In genomic region chr12:56377310-56377988, GRCh38 we compare ENCODE assay signal across 1 cellular context.
A peak's percentile ranks its signal among the peaks of the same experiment; 100 is the strongest.
TF ChIP-seq lines count a peak whose summit lies in the region.

No MANE protein-coding gene starts in this region.

TF ChIP-seq in K562, 482 proteins besides CTCF, POLR2A, EP300 and RAD21 (continued from another document and continues in another):
- no peak for TF ChIP-seq POLR2B (IDR thresholded peaks at IDR 0.05; ENCODE audit: low read depth, partially characterized antibody)
- no peak for TF ChIP-seq ZBED1 (IDR thresholded peaks at IDR 0.05)
- no peak for TF ChIP-seq TCF7 (IDR thresholded peaks at IDR 0.05; ENCODE audit: borderline replicate concordance)
- TF ChIP-seq ZNF639 (CRISPR knock-in tag; conservative IDR thresholded peaks at IDR 0.05 in 1 of 2, IDR thresholded peaks at IDR 0.05 in 1 of 2): 0 out of 4 replicates have a peak, but pooled peaks of 1 of the 2 experiments have one; percentile 57
- peak; percentile 56; the same call in 1 of the 2 replicates for TF ChIP-seq JUN (IDR thresholded peaks at IDR 0.05; ENCODE audit: borderline replicate concordance, low read depth, low read length)
- TF ChIP-seq JUN (CRISPR knock-in tag; IDR thresholded peaks at IDR 0.05; ENCODE audit: borderline replicate concordance): no peak
- no peak for TF ChIP-seq U2AF1 (optimal IDR thresholded peaks at IDR 0.05; ENCODE audit: low read depth, low read length)
- TF ChIP-seq XRCC4 (IDR thresholded peaks at IDR 0.05; ENCODE audit: extremely low read depth, insufficient read depth, insufficient read length): no peak
- TF ChIP-seq CHD4 (IDR thresholded peaks at IDR 0.05; ENCODE audit: insufficient read depth, insufficient replicate concordance, low read depth, low read length, poor library complexity, severe bottlenecking): no peak
- TF ChIP-seq IRF2 (CRISPR knock-in tag; IDR thresholded peaks at IDR 0.05): no peak
- TF ChIP-seq, protein P1, sequence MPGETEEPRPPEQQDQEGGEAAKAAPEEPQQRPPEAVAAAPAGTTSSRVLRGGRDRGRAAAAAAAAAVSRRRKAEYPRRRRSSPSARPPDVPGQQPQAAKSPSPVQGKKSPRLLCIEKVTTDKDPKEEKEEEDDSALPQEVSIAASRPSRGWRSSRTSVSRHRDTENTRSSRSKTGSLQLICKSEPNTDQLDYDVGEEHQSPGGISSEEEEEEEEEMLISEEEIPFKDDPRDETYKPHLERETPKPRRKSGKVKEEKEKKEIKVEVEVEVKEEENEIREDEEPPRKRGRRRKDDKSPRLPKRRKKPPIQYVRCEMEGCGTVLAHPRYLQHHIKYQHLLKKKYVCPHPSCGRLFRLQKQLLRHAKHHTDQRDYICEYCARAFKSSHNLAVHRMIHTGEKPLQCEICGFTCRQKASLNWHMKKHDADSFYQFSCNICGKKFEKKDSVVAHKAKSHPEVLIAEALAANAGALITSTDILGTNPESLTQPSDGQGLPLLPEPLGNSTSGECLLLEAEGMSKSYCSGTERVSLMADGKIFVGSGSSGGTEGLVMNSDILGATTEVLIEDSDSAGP (CRISPR knock-in tag; IDR thresholded peaks at IDR 0.05): no peak
- no peak for TF ChIP-seq ZNF224 (CRISPR knock-in tag; IDR thresholded peaks at IDR 0.05)
- no peak for TF ChIP-seq TFAP4 (CRISPR knock-in tag; IDR thresholded peaks at IDR 0.05; ENCODE audit: borderline replicate concordance)
- no peak for TF ChIP-seq COPS2 (conservative IDR thresholded peaks at IDR 0.05)
- no peak for TF ChIP-seq ZC3H11A (IDR thresholded peaks at IDR 0.05; ENCODE audit: low read depth, low read length)
- TF ChIP-seq CBFA2T3 (IDR thresholded peaks at IDR 0.05): peak; percentile 96
- peak; percentile 92 for TF ChIP-seq MAFG (tag; conservative IDR thresholded peaks at IDR 0.05)
- TF ChIP-seq HMG20A (CRISPR knock-in tag; conservative IDR thresholded peaks at IDR 0.05): no peak
- TF ChIP-seq MECOM (CRISPR knock-in tag; IDR thresholded peaks at IDR 0.05): no peak
- no peak for TF ChIP-seq ZNF75A (CRISPR knock-in tag; IDR thresholded peaks at IDR 0.05)
- TF ChIP-seq SMAD1 (IDR thresholded peaks at IDR 0.05; ENCODE audit: low read depth, low read length, partially characterized antibody): no peak
- no peak for TF ChIP-seq USF2 (CRISPR knock-in tag; IDR thresholded peaks at IDR 0.05)
- no peak for TF ChIP-seq BMI1 (IDR thresholded peaks at IDR 0.05; ENCODE audit: low read length)
- TF ChIP-seq, protein P2, sequence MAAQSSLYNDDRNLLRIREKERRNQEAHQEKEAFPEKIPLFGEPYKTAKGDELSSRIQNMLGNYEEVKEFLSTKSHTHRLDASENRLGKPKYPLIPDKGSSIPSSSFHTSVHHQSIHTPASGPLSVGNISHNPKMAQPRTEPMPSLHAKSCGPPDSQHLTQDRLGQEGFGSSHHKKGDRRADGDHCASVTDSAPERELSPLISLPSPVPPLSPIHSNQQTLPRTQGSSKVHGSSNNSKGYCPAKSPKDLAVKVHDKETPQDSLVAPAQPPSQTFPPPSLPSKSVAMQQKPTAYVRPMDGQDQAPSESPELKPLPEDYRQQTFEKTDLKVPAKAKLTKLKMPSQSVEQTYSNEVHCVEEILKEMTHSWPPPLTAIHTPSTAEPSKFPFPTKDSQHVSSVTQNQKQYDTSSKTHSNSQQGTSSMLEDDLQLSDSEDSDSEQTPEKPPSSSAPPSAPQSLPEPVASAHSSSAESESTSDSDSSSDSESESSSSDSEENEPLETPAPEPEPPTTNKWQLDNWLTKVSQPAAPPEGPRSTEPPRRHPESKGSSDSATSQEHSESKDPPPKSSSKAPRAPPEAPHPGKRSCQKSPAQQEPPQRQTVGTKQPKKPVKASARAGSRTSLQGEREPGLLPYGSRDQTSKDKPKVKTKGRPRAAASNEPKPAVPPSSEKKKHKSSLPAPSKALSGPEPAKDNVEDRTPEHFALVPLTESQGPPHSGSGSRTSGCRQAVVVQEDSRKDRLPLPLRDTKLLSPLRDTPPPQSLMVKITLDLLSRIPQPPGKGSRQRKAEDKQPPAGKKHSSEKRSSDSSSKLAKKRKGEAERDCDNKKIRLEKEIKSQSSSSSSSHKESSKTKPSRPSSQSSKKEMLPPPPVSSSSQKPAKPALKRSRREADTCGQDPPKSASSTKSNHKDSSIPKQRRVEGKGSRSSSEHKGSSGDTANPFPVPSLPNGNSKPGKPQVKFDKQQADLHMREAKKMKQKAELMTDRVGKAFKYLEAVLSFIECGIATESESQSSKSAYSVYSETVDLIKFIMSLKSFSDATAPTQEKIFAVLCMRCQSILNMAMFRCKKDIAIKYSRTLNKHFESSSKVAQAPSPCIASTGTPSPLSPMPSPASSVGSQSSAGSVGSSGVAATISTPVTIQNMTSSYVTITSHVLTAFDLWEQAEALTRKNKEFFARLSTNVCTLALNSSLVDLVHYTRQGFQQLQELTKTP (IDR thresholded peaks at IDR 0.05; ENCODE audit: low read depth in 1 of 2, partially characterized antibody in 2 of 2): no peak
- TF ChIP-seq EZH2 (IDR thresholded peaks at IDR 0.05; ENCODE audit: borderline replicate concordance, low read depth, low read length): no peak
- no peak for TF ChIP-seq SMARCB1 (IDR thresholded peaks at IDR 0.05; ENCODE audit: insufficient read length, low read depth)
- TF ChIP-seq ARNT (IDR thresholded peaks at IDR 0.05): 0 out of 4 replicates have a peak, but pooled peaks have one; percentile 51 to 76
- no peak for TF ChIP-seq PRPF4 (IDR thresholded peaks at IDR 0.05; ENCODE audit: insufficient read depth, low read depth, low read length, poor library complexity, severe bottlenecking)
- no peak for TF ChIP-seq SNIP1 (IDR thresholded peaks at IDR 0.05; ENCODE audit: low read depth)
- no peak for TF ChIP-seq ZFPM2 (CRISPR knock-in tag; IDR thresholded peaks at IDR 0.05)
- no peak for TF ChIP-seq ZNF263 (CRISPR knock-in tag; IDR thresholded peaks at IDR 0.05; ENCODE audit: borderline replicate concordance)
- TF ChIP-seq CC2D1A (IDR thresholded peaks at IDR 0.05): peak; percentile 92
- TF ChIP-seq SRF (CRISPR knock-in tag; IDR thresholded peaks at IDR 0.05): no peak
- no peak for TF ChIP-seq KAT7 (CRISPR knock-in tag; IDR thresholded peaks at IDR 0.05; ENCODE audit: borderline replicate concordance)
- no peak for TF ChIP-seq ZNF239 (CRISPR knock-in tag; IDR thresholded peaks at IDR 0.05)
- TF ChIP-seq SIN3B (IDR thresholded peaks at IDR 0.05; ENCODE audit: low read depth): no peak
- no peak for TF ChIP-seq PYGO2 (tag; IDR thresholded peaks at IDR 0.05)
- TF ChIP-seq ZNF23 (CRISPR knock-in tag; IDR thresholded peaks at IDR 0.05): no peak
- TF ChIP-seq KLF6 (CRISPR knock-in tag; IDR thresholded peaks at IDR 0.05; ENCODE audit: borderline replicate concordance): no peak
- TF ChIP-seq RBBP5 (IDR thresholded peaks at IDR 0.05; ENCODE audit: borderline replicate concordance, insufficient read depth, low read length, poor library complexity, severe bottlenecking): no peak
- TF ChIP-seq NCOA1 (IDR thresholded peaks at IDR 0.05; ENCODE audit: low read depth): no peak; the same call in 1 of the 2 replicates
- no peak for TF ChIP-seq ZFP30 (CRISPR knock-in tag; IDR thresholded peaks at IDR 0.05; ENCODE audit: borderline replicate concordance)
- no peak for TF ChIP-seq CAMTA2 (CRISPR knock-in tag; conservative IDR thresholded peaks at IDR 0.05)
- no peak for TF ChIP-seq SIX5 (IDR thresholded peaks at IDR 0.05; ENCODE audit: borderline replicate concordance in 1 of 2, insufficient read depth in 1 of 2, low read depth in 1 of 2, low read length in 2 of 2)
- TF ChIP-seq RUNX1 (IDR thresholded peaks at IDR 0.05; ENCODE audit: low read depth): no peak
- TF ChIP-seq ZNF436 (CRISPR knock-in tag; IDR thresholded peaks at IDR 0.05): no peak
- no peak for TF ChIP-seq ADNP (tag; IDR thresholded peaks at IDR 0.05)
- TF ChIP-seq, protein P3, sequence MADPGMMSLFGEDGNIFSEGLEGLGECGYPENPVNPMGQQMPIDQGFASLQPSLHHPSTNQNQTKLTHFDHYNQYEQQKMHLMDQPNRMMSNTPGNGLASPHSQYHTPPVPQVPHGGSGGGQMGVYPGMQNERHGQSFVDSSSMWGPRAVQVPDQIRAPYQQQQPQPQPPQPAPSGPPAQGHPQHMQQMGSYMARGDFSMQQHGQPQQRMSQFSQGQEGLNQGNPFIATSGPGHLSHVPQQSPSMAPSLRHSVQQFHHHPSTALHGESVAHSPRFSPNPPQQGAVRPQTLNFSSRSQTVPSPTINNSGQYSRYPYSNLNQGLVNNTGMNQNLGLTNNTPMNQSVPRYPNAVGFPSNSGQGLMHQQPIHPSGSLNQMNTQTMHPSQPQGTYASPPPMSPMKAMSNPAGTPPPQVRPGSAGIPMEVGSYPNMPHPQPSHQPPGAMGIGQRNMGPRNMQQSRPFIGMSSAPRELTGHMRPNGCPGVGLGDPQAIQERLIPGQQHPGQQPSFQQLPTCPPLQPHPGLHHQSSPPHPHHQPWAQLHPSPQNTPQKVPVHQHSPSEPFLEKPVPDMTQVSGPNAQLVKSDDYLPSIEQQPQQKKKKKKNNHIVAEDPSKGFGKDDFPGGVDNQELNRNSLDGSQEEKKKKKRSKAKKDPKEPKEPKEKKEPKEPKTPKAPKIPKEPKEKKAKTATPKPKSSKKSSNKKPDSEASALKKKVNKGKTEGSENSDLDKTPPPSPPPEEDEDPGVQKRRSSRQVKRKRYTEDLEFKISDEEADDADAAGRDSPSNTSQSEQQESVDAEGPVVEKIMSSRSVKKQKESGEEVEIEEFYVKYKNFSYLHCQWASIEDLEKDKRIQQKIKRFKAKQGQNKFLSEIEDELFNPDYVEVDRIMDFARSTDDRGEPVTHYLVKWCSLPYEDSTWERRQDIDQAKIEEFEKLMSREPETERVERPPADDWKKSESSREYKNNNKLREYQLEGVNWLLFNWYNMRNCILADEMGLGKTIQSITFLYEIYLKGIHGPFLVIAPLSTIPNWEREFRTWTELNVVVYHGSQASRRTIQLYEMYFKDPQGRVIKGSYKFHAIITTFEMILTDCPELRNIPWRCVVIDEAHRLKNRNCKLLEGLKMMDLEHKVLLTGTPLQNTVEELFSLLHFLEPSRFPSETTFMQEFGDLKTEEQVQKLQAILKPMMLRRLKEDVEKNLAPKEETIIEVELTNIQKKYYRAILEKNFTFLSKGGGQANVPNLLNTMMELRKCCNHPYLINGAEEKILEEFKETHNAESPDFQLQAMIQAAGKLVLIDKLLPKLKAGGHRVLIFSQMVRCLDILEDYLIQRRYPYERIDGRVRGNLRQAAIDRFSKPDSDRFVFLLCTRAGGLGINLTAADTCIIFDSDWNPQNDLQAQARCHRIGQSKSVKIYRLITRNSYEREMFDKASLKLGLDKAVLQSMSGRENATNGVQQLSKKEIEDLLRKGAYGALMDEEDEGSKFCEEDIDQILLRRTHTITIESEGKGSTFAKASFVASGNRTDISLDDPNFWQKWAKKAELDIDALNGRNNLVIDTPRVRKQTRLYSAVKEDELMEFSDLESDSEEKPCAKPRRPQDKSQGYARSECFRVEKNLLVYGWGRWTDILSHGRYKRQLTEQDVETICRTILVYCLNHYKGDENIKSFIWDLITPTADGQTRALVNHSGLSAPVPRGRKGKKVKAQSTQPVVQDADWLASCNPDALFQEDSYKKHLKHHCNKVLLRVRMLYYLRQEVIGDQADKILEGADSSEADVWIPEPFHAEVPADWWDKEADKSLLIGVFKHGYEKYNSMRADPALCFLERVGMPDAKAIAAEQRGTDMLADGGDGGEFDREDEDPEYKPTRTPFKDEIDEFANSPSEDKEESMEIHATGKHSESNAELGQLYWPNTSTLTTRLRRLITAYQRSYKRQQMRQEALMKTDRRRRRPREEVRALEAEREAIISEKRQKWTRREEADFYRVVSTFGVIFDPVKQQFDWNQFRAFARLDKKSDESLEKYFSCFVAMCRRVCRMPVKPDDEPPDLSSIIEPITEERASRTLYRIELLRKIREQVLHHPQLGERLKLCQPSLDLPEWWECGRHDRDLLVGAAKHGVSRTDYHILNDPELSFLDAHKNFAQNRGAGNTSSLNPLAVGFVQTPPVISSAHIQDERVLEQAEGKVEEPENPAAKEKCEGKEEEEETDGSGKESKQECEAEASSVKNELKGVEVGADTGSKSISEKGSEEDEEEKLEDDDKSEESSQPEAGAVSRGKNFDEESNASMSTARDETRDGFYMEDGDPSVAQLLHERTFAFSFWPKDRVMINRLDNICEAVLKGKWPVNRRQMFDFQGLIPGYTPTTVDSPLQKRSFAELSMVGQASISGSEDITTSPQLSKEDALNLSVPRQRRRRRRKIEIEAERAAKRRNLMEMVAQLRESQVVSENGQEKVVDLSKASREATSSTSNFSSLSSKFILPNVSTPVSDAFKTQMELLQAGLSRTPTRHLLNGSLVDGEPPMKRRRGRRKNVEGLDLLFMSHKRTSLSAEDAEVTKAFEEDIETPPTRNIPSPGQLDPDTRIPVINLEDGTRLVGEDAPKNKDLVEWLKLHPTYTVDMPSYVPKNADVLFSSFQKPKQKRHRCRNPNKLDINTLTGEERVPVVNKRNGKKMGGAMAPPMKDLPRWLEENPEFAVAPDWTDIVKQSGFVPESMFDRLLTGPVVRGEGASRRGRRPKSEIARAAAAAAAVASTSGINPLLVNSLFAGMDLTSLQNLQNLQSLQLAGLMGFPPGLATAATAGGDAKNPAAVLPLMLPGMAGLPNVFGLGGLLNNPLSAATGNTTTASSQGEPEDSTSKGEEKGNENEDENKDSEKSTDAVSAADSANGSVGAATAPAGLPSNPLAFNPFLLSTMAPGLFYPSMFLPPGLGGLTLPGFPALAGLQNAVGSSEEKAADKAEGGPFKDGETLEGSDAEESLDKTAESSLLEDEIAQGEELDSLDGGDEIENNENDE (IDR thresholded peaks at IDR 0.05; ENCODE audit: low read depth, low read length): no peak
- TF ChIP-seq ILF3 (IDR thresholded peaks at IDR 0.05; ENCODE audit: borderline replicate concordance): no peak
- no peak for TF ChIP-seq ZNF3 (CRISPR knock-in tag; IDR thresholded peaks at IDR 0.05)
